Comparison of ENCODE assay signal across 8 cellular contexts in the genomic region with DNA sequence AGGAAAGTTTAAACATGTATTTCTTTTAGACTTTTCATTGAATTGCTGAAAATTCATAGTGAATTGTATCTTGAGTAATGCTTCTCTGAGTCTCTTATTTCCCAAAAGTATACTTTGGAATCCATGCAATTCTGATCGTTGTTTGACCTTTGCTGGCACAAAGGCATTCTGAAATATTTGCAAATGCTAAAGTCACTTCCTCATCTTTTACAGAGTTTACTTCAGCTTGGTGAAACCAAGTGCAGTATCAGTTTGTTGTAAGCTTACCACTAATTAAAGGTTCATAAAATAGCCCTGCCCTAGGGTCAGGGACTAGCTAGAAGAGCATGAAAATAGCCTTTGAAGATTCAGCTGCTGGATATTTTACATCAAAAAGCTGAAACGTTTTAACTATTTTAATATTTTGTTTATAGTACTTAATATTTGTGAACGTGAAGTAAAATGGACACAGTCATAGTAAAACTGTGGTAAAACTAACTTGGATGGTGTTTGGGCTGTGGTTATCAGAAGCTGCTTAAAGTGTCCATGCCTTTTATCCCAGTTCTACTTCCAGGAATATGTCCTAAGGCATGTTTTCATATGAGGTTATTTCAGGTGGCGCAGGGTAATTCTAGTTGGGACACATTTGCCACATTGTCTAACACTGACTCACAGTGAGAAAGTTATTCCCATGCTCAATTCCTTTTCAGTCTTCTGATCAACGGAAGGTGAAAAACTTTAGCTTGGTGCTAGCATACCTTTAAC. TPM values are rescaled to one million over a fixed set of nuclear protein-coding genes. Genes with fewer than 3 reads are reported as not detected.
DNase-seq lines count a peak whose midpoint lies in the region; ATAC-seq and TF ChIP-seq lines count a peak whose summit lies in the region.

No MANE protein-coding gene starts in this region.

- POLR2A ChIA-PET in activated CD4-positive, alpha-beta memory T cell treated with anti-CD3 and anti-CD28 coated beads, Interleukin-2, amount 10 ng/mL, durations not matched to agents 7 days and 5 days (lab: Charles Lee): interaction anchor here (0.8 to 6.2 kb wide), 12 partner anchors 9 to 86 kb away, joined by 3 to 123 read pairs (median 11); partner anchors contain the start of gene IRF1

- intact Hi-C loops in vagina (cut with DNase I): loop anchor here (5.0 kb wide), 1 partner anchor 72 kb away; no protein-coding TSS in a partner anchor

- peaks cover 19% of the 10 kb centered on the region for H3K36me3 Mint-ChIP-seq in activated naive CD4-positive, alpha-beta T cell treated with anti-CD3 and anti-CD28 coated beads, Interleukin-2, amount 50 U/mL, for 24 hours
- H3K36me3 Mint-ChIP-seq in activated naive CD4-positive, alpha-beta T cell treated with anti-CD3 and anti-CD28 coated beads, Interleukin-2, amount 50 U/mL, for 72 hours: peaks cover 19 to 38% of the 10 kb centered on the region in 2 donors
- peaks cover 60% of the 10 kb centered on the region for H3K36me3 Mint-ChIP-seq in activated CD4-positive, alpha-beta memory T cell treated with anti-CD3 and anti-CD28 coated beads, Interleukin-2, amount 10 ng/mL, durations not matched to agents 7 days and 5 days (ENCODE audit: low read depth)

- H3K4me3 Mint-ChIP-seq in activated naive CD4-positive, alpha-beta T cell treated with anti-CD3 and anti-CD28 coated beads, Interleukin-2, amount 50 U/mL, for 24 hours: peak overlapping the region; percentile 76
- peak overlapping the region; percentile 48 for H3K4me3 Mint-ChIP-seq in activated CD4-positive, alpha-beta memory T cell treated with anti-CD3 and anti-CD28 coated beads, Interleukin-2, amount 10 ng/mL, durations not matched to agents 7 days and 5 days

- no peak for ATAC-seq in activated naive CD4-positive, alpha-beta T cell treated with anti-CD3 and anti-CD28 coated beads, Interleukin-2, amount 50 U/mL, for 72 hours
- ATAC-seq in GM19455 (IDR thresholded peaks at IDR 0.05; ENCODE audit: unreplicated experiment): no peak

- DNase-seq in activated naive CD4-positive, alpha-beta T cell treated with anti-CD3 and anti-CD28 coated beads, Interleukin-2, amount 50 U/mL, for 72 hours (ENCODE audit: low spot score in 2 of 2): no peak
- no peak for DNase-seq in activated CD4-positive, alpha-beta memory T cell treated with anti-CD3 and anti-CD28 coated beads, Interleukin-2, amount 10 ng/mL, durations not matched to agents 7 days and 5 days
- DNase-seq in kidney epithelial cell (ENCODE audit: low read depth) (peak; percentile 88), vagina (ENCODE audit: extremely low spot score in 2 of 2) (peak in 1 of 2 donors; percentile 56), NCI-H1105 (lab: John Stamatoyannopoulos, UW) (no peak)
- DNase-seq in effector CD8-positive, alpha-beta T cell (lab: John Stamatoyannopoulos, UW): no peak

- peak overlapping the region; percentile 91 for H3K27ac Mint-ChIP-seq in activated naive CD4-positive, alpha-beta T cell treated with anti-CD3 and anti-CD28 coated beads, Interleukin-2, amount 50 U/mL, for 24 hours
- peak overlapping the region in 1 of 2 donors; percentile 99 for H3K27ac Mint-ChIP-seq in activated naive CD4-positive, alpha-beta T cell treated with anti-CD3 and anti-CD28 coated beads, Interleukin-2, amount 50 U/mL, for 72 hours
- peak overlapping the region; percentile 99 for H3K27ac Mint-ChIP-seq in activated CD4-positive, alpha-beta memory T cell treated with anti-CD3 and anti-CD28 coated beads, Interleukin-2, amount 10 ng/mL, durations not matched to agents 7 days and 5 days

- H3K4me1 Mint-ChIP-seq in activated naive CD4-positive, alpha-beta T cell treated with anti-CD3 and anti-CD28 coated beads, Interleukin-2, amount 50 U/mL, for 24 hours: peaks cover 82% of the 10 kb centered on the region
- peaks cover 65% of the 10 kb centered on the region for H3K4me1 Mint-ChIP-seq in activated CD4-positive, alpha-beta memory T cell treated with anti-CD3 and anti-CD28 coated beads, Interleukin-2, amount 10 ng/mL, durations not matched to agents 7 days and 5 days

- peak overlapping the region; percentile 68 for H3K27ac ChIP-seq in vagina

- H3K36me3 ChIP-seq in kidney epithelial cell (ENCODE audit: control insufficient read depth, insufficient read depth, low read length) (no peaks in the 10 kb centered on the region), vagina (no peaks in the 10 kb centered on the region)

- no peaks in the 10 kb centered on the region for H3K9me3 ChIP-seq in vagina

- no peak for TF ChIP-seq POLR2A in vagina (IDR thresholded peaks at IDR 0.05)

- H3K4me3 ChIP-seq in kidney epithelial cell (ENCODE audit: low read depth, low read length) (no peak overlapping the region), vagina (peak overlapping the region in 1 of 2 donors; percentile 4)

- no peaks in the 10 kb centered on the region for H3K27me3 Mint-ChIP-seq in activated naive CD4-positive, alpha-beta T cell treated with anti-CD3 and anti-CD28 coated beads, Interleukin-2, amount 50 U/mL, for 24 hours
- H3K27me3 Mint-ChIP-seq in activated CD4-positive, alpha-beta memory T cell treated with anti-CD3 and anti-CD28 coated beads, Interleukin-2, amount 10 ng/mL, durations not matched to agents 7 days and 5 days: no peaks in the 10 kb centered on the region

- H3K27me3 ChIP-seq in kidney epithelial cell (ENCODE audit: control insufficient read depth, insufficient read depth, low read length): no peaks in the 10 kb centered on the region
- H3K27me3 ChIP-seq in vagina: no peaks in the 10 kb centered on the region

- peaks cover 78% of the 10 kb centered on the region for H3K4me1 ChIP-seq in vagina

- TF ChIP-seq CTCF in kidney epithelial cell (IDR thresholded peaks at IDR 0.05; ENCODE audit: insufficient read depth, low read length, poor library complexity, severe bottlenecking) (no peak), vagina (IDR thresholded peaks at IDR 0.05) (no peak)

- CTCF ChIA-PET in activated CD4-positive, alpha-beta memory T cell treated with anti-CD3 and anti-CD28 coated beads, Interleukin-2, amount 10 ng/mL, durations not matched to agents 7 days and 5 days (lab: Charles Lee): interaction anchor here (0.6 to 4.9 kb wide), 12 partner anchors 9 to 86 kb away, joined by 3 to 38 read pairs (median 6); partner anchors contain the start of gene IRF1

- H3K9me3 Mint-ChIP-seq in activated naive CD4-positive, alpha-beta T cell treated with anti-CD3 and anti-CD28 coated beads, Interleukin-2, amount 50 U/mL, for 24 hours: no peaks in the 10 kb centered on the region
- H3K9me3 Mint-ChIP-seq in activated naive CD4-positive, alpha-beta T cell treated with anti-CD3 and anti-CD28 coated beads, Interleukin-2, amount 50 U/mL, for 72 hours: no peaks in the 10 kb centered on the region
- H3K9me3 Mint-ChIP-seq in activated CD4-positive, alpha-beta memory T cell treated with anti-CD3 and anti-CD28 coated beads, Interleukin-2, amount 10 ng/mL, durations not matched to agents 7 days and 5 days: no peaks in the 10 kb centered on the region

RNA-seq across cellular contexts. Expression of gene SLC22A5, which starts 45.3 kb away (rescaled TPM):
- 1 to 10 TPM; 3.1 to 5.5 TPM for total RNA-seq in activated naive CD4-positive, alpha-beta T cell treated with anti-CD3 and anti-CD28 coated beads, Interleukin-2, amount 50 U/mL, for 72 hours
- 1 to 10 TPM; 2.7 to 3.3 TPM for total RNA-seq in activated CD4-positive, alpha-beta memory T cell treated with anti-CD3 and anti-CD28 coated beads, Interleukin-2, amount 10 ng/mL, durations not matched to agents 7 days and 5 days
- total RNA-seq in kidney epithelial cell (13.2 and 19.1 TPM in 2 replicates), vagina (15.2 TPM)
